ENCODE assay signal across 35 cellular contexts in genomic region chr1:89771991-89772560, GRCh38.
"Had no signal": no experiment of that assay in that cellular context is flagged by ENCODE, and none has a peak within 500 bp of the region (broad histone marks: within the 10 kb centered on the region; RNA-seq: fewer than 3 reads in every experiment).

No MANE protein-coding gene starts in this region.

- H3K4me1 Mint-ChIP-seq: activated B cell treated with CpG ODN at 0.5 μM for 24 hours had no signal

- H3K9me3 ChIP-seq: adrenal gland, body of pancreas, breast epithelium, MG63, Peyer's patch, SK-N-SH had no signal

- H3K4me3 ChIP-seq: adrenal gland, body of pancreas, breast epithelium, MG63, Peyer's patch, SJSA1 had no signal

- ATAC-seq: activated naive CD4-positive, alpha-beta T cell treated with anti-CD3 and anti-CD28 coated beads, Interleukin-2, amount 50 U/mL, for 72 hours; activated T-cell treated with anti-CD3 and anti-CD28 coated beads, Interleukin-2, amount 50 U/mL, for 4 hours; body of pancreas had no signal

- H3K27me3 ChIP-seq: adrenal gland, breast epithelium, Peyer's patch had no signal

- H3K27ac Mint-ChIP-seq: activated B cell treated with CpG ODN at 0.5 μM for 24 hours; activated CD4-positive, alpha-beta memory T cell treated with anti-CD3 and anti-CD28 coated beads for 36 hours; activated naive CD4-positive, alpha-beta T cell treated with anti-CD3 and anti-CD28 coated beads for 36 hours; activated naive CD4-positive, alpha-beta T cell treated with anti-CD3 and anti-CD28 coated beads, Interleukin-2, amount 50 U/mL, for 72 hours; activated T-helper 1 cell treated with anti-CD3 and anti-CD28 coated beads, Interleukin-12 subunit alpha, Interleukin-12 subunit beta, Interleukin-2, Interleukin-4 antibody, amounts not matched to agents 30 ng/mL and 10 ng/mL and 1 ng/mL, durations not matched to agents 14 hours and 24 hours and 36 hours; T-helper 1 cell treated with Interleukin-12 subunit alpha and Interleukin-12 subunit beta and Interleukin-4 antibody, amounts not matched to agents 30 μg/mL and 1 μg/mL, for 36 hours; T-helper 2 cell treated with Interferon-gamma antibody and Interleukin-4, amounts not matched to agents 5 μg/mL and 100 μg/mL, for 36 hours had no signal

- H3K36me3 ChIP-seq: adrenal gland, breast epithelium, MG63, Peyer's patch, SJSA1 had no signal

- H3K27me3 Mint-ChIP-seq: activated CD4-positive, alpha-beta memory T cell treated with anti-CD3 and anti-CD28 coated beads for 36 hours had no signal

- H3K4me3 Mint-ChIP-seq: activated B cell treated with CpG ODN at 0.5 μM for 24 hours; activated CD4-positive, alpha-beta memory T cell treated with anti-CD3 and anti-CD28 coated beads for 36 hours; activated naive CD4-positive, alpha-beta T cell treated with anti-CD3 and anti-CD28 coated beads for 36 hours; activated T-cell treated with anti-CD3 and anti-CD28 coated beads, Interleukin-2, amount 50 U/mL, for 4 hours; activated T-helper 1 cell treated with anti-CD3 and anti-CD28 coated beads, Interleukin-12 subunit alpha, Interleukin-12 subunit beta, Interleukin-2, Interleukin-4 antibody, amounts not matched to agents 30 ng/mL and 10 ng/mL and 1 ng/mL, durations not matched to agents 14 hours and 24 hours and 36 hours; T-helper 1 cell treated with Interleukin-12 subunit alpha and Interleukin-12 subunit beta and Interleukin-4 antibody, amounts not matched to agents 30 μg/mL and 1 μg/mL, for 36 hours; T-helper 2 cell treated with Interferon-gamma antibody and Interleukin-4, amounts not matched to agents 5 μg/mL and 100 μg/mL, for 36 hours had no signal

- DNase-seq: activated B cell treated with CpG ODN at 0.5 μM for 24 hours; activated CD4-positive, alpha-beta memory T cell treated with anti-CD3 and anti-CD28 coated beads for 36 hours; activated CD4-positive, alpha-beta T cell treated with anti-CD3 and anti-CD28 coated beads for 4 hours; activated CD4-positive, alpha-beta T cell treated with anti-CD3 and anti-CD28 coated beads, Interleukin-2, amount 50 U/mL, for 1 hour; activated CD4-positive, CD25-positive, alpha-beta regulatory T cell treated with anti-CD3 and anti-CD28 coated beads, Interleukin-2, amount 50 U/mL, for 72 hours; activated CD8-positive, alpha-beta memory T cell treated with anti-CD3 and anti-CD28 coated beads, Interleukin-2, amount 50 U/mL, for 4 hours; activated gamma-delta T cell treated with Interleukin-2 at 50 U/mL for 16 hours; activated naive CD4-positive, alpha-beta T cell treated with anti-CD3 and anti-CD28 coated beads for 36 hours; activated T-cell treated with anti-CD3 and anti-CD28 coated beads for 4 hours; activated T-cell treated with anti-CD3 and anti-CD28 coated beads, Interleukin-2, amount 50 U/mL, for 4 hours; adrenal gland; body of pancreas; caudate nucleus; cerebellar nuclear complex; MG63; NCI-H1048; NCI-H1105 treated with DMSO at 0.1 percent for 48 hours; NCI-H1436; NCI-H1694; NCI-H1930; NCI-H2081 treated with DMSO at 0.1 percent for 48 hours; NCI-H226; NCI-H446 treated with DMSO at 0.1 percent for 48 hours; NCI-H524; Peyer's patch; RPMI8226; SHP77 treated with DMSO at 0.1 percent for 48 hours; SK-N-SH had no signal

- FAIRE-seq: astrocyte had no signal

- H3K9me3 Mint-ChIP-seq: activated B cell treated with CpG ODN at 0.5 μM for 24 hours; activated CD4-positive, alpha-beta memory T cell treated with anti-CD3 and anti-CD28 coated beads for 36 hours; activated naive CD4-positive, alpha-beta T cell treated with anti-CD3 and anti-CD28 coated beads for 36 hours; activated naive CD4-positive, alpha-beta T cell treated with anti-CD3 and anti-CD28 coated beads, Interleukin-2, amount 50 U/mL, for 72 hours; activated T-cell treated with anti-CD3 and anti-CD28 coated beads, Interleukin-2, amount 50 U/mL, for 4 hours; activated T-helper 1 cell treated with anti-CD3 and anti-CD28 coated beads, Interleukin-12 subunit alpha, Interleukin-12 subunit beta, Interleukin-2, Interleukin-4 antibody, amounts not matched to agents 30 ng/mL and 10 ng/mL and 1 ng/mL, durations not matched to agents 14 hours and 24 hours and 36 hours; T-helper 1 cell treated with Interleukin-12 subunit alpha and Interleukin-12 subunit beta and Interleukin-4 antibody, amounts not matched to agents 30 μg/mL and 1 μg/mL, for 36 hours; T-helper 2 cell treated with Interferon-gamma antibody and Interleukin-4, amounts not matched to agents 5 μg/mL and 100 μg/mL, for 36 hours had no signal

- H3K27ac ChIP-seq: adrenal gland, body of pancreas, breast epithelium, Peyer's patch, SJSA1 had no signal

- H3K36me3 Mint-ChIP-seq: activated CD4-positive, alpha-beta memory T cell treated with anti-CD3 and anti-CD28 coated beads for 36 hours; activated naive CD4-positive, alpha-beta T cell treated with anti-CD3 and anti-CD28 coated beads, Interleukin-2, amount 50 U/mL, for 72 hours had no signal

- H3K4me1 ChIP-seq: adrenal gland, body of pancreas, breast epithelium, Peyer's patch, SJSA1 had no signal
